11 cellular contexts compared by ENCODE assay signal in the genomic region with DNA sequence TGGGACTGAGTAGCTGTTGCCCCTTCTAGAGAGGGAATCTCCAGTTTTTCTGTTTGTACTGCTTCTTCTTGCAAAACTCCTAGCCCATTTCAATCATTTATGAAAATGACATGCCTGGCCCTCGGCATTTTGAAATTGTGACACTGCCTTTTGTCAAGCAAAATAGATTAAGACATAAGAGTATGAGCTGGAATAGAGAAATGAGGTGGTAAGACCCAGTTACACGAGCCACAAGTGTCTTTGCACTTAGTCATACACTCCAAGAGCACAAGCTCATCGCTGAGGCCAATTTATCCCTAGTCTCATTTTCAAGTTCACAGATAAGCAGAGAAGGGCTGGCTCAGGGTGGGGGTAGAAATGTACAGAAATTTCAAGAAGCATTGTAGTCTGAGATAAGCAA. TPM values are rescaled to one million over a fixed set of nuclear protein-coding genes. Genes with fewer than 3 reads are reported as not detected.
DNase-seq lines count a peak whose midpoint lies in the region; ATAC-seq and TF ChIP-seq lines count a peak whose summit lies in the region.
"Had no signal": no experiment of that assay in that cellular context is flagged by ENCODE, and none has a peak within 500 bp of the region (broad histone marks: within the 10 kb centered on the region; RNA-seq: fewer than 3 reads in every experiment).

No MANE protein-coding gene starts in this region.

- no peak for TF ChIP-seq POLR2A in Peyer's patch (IDR thresholded peaks at IDR 0.05)

- H3K9me3 Mint-ChIP-seq in activated naive CD8-positive, alpha-beta T cell treated with anti-CD3 and anti-CD28 coated beads, Interleukin-2, amount 50 U/mL, for 24 hours, result no peaks in the 10 kb centered on the region

- in situ Hi-C loops in astrocyte of the cerebellum (cut with HindIII; ENCODE audit: low sequenced_read_pairs), result no loop called here

- TF ChIP-seq CTCF in AG09319 (IDR thresholded peaks at IDR 0.05; ENCODE audit: low read depth, low read length) (no peak), astrocyte of the cerebellum (IDR thresholded peaks at IDR 0.05; ENCODE audit: low read depth, low read length, missing control alignments) (no peak), Peyer's patch (IDR thresholded peaks at IDR 0.05) (no peak)

- H3K9ac ChIP-seq in HUES48 (ENCODE audit: low read depth, low read length), result no peak overlapping the region

- H3K27me3 Mint-ChIP-seq in activated naive CD8-positive, alpha-beta T cell treated with anti-CD3 and anti-CD28 coated beads, Interleukin-2, amount 50 U/mL, for 24 hours, result peaks cover 8% of the 10 kb centered on the region

- H3K27me3 ChIP-seq in HUES48 (ENCODE audit: control insufficient read depth, insufficient read depth, low read length) (no peaks in the 10 kb centered on the region), Peyer's patch (no peaks in the 10 kb centered on the region)

- no peaks in the 10 kb centered on the region for H3K4me1 Mint-ChIP-seq in activated naive CD8-positive, alpha-beta T cell treated with anti-CD3 and anti-CD28 coated beads, Interleukin-2, amount 50 U/mL, for 24 hours

- ATAC-seq in GM21367 (IDR thresholded peaks at IDR 0.05; ENCODE audit: unreplicated experiment), result no peak
- no peak for ATAC-seq in activated naive CD8-positive, alpha-beta T cell treated with anti-CD3 and anti-CD28 coated beads, Interleukin-2, amount 50 U/mL, for 24 hours
- ATAC-seq: activated CD8-positive, alpha-beta T cell treated with anti-CD3 and anti-CD28 coated beads, Interleukin-2, amount 10 ng/mL, durations not matched to agents 7 days and 5 days had no signal

- H3K9me3 ChIP-seq in HUES48 (ENCODE audit: control insufficient read depth, insufficient read depth, low read length), result no peaks in the 10 kb centered on the region
- no peaks in the 10 kb centered on the region for H3K9me3 ChIP-seq in Peyer's patch

- no peak overlapping the region for H3K4me3 Mint-ChIP-seq in activated naive CD8-positive, alpha-beta T cell treated with anti-CD3 and anti-CD28 coated beads, Interleukin-2, amount 50 U/mL, for 24 hours
- H3K4me3 Mint-ChIP-seq: activated CD8-positive, alpha-beta T cell treated with anti-CD3 and anti-CD28 coated beads, Interleukin-2, amount 10 ng/mL, durations not matched to agents 7 days and 5 days had no signal

- DNase-seq in AG09319 (ENCODE audit: extremely low read depth, low read depth) (peak; percentile 45), astrocyte of the cerebellum (ENCODE audit: low read depth) (peak; percentile 36), kidney tubule cell (ENCODE audit: low spot score) (peak; percentile 88), Peyer's patch (no peak)
- DNase-seq in activated naive CD4-positive, alpha-beta T cell treated with anti-CD3 and anti-CD28 coated beads, Interleukin-2, amount 50 U/mL, for 16 hours, result no peak
- DNase-seq in activated naive CD8-positive, alpha-beta T cell treated with anti-CD3 and anti-CD28 coated beads, Interleukin-2, amount 50 U/mL, for 24 hours, result no peak
- DNase-seq: activated CD8-positive, alpha-beta T cell treated with anti-CD3 and anti-CD28 coated beads, Interleukin-2, amount 10 ng/mL, durations not matched to agents 7 days and 5 days; NCI-H187 treated with DMSO at 0.1 percent for 48 hours; SHP77 treated with DMSO at 0.1 percent for 48 hours had no signal

- H3K4me1 ChIP-seq in HUES48 (ENCODE audit: control insufficient read depth, insufficient read depth, low read length), result peaks cover 46% of the 10 kb centered on the region
- H3K4me1 ChIP-seq in Peyer's patch, result no peaks in the 10 kb centered on the region

- H3K4me3 ChIP-seq in HUES48 (ENCODE audit: low read depth, low read length) (no peak overlapping the region), astrocyte of the cerebellum (ENCODE audit: low read depth, low read length) (no peak overlapping the region), Peyer's patch (no peak overlapping the region)

- H3K27ac Mint-ChIP-seq in activated naive CD8-positive, alpha-beta T cell treated with anti-CD3 and anti-CD28 coated beads, Interleukin-2, amount 50 U/mL, for 24 hours, result no peak overlapping the region
- H3K27ac Mint-ChIP-seq: activated CD8-positive, alpha-beta T cell treated with anti-CD3 and anti-CD28 coated beads, Interleukin-2, amount 10 ng/mL, durations not matched to agents 7 days and 5 days had no signal

- no peaks in the 10 kb centered on the region for H3K36me3 Mint-ChIP-seq in activated naive CD8-positive, alpha-beta T cell treated with anti-CD3 and anti-CD28 coated beads, Interleukin-2, amount 50 U/mL, for 24 hours (ENCODE audit: low read depth)

- H3K27ac ChIP-seq in HUES48 (ENCODE audit: low read depth, low read length), result peak overlapping the region; percentile 81
- no peak overlapping the region for H3K27ac ChIP-seq in Peyer's patch

- H3K36me3 ChIP-seq in HUES48 (ENCODE audit: control insufficient read depth, insufficient read depth, low read length) (no peaks in the 10 kb centered on the region), Peyer's patch (no peaks in the 10 kb centered on the region)

RNA-seq across cellular contexts. Expression of a gene that starts 40.6 kb away (rescaled TPM):
- total RNA-seq in Peyer's patch, result 10 to 100 TPM; 16.3 to 38.0 (median 25.7) TPM

Comparison
In these comparisons a context has a peak if more than half of its experiments do, and no peak if none do; other contexts are left out.
1. DNase-seq: peak in AG09319 (single experiment), astrocyte of the cerebellum (single experiment) and kidney tubule cell (single experiment); none in Peyer's patch (0 of 3), activated naive CD4-positive, alpha-beta T cell treated with anti-CD3 and anti-CD28 coated beads, Interleukin-2, amount 50 U/mL, for 16 hours (single experiment) and activated naive CD8-positive, alpha-beta T cell treated with anti-CD3 and anti-CD28 coated beads, Interleukin-2, amount 50 U/mL, for 24 hours (single experiment).